In the genomic region with DNA sequence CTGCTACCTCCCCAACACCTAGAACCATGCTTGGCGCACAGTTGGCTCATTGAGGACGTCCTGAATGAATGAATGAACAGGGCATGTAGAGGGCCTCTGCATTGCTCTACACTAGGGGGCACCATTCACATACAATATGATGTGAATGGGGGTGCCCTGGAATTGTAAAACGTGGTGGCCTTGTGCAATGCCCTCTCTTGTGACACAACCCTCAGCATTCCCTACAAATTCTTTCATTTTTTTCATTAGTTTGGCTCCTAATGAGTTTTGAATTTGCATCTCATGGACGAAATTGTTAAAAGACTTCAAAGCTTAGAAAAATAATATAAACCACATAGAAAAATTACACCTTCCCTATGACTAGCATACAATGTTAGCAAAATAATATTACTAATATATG, we compare ENCODE assay signal across 9 cellular contexts. TPM values are rescaled to one million over a fixed set of nuclear protein-coding genes. Genes with fewer than 3 reads are reported as not detected.
DNase-seq lines count a peak whose midpoint lies in the region; ATAC-seq and TF ChIP-seq lines count a peak whose summit lies in the region.
"Had no signal": no experiment of that assay in that cellular context is flagged by ENCODE, and none has a peak within 500 bp of the region (broad histone marks: within the 10 kb centered on the region; RNA-seq: fewer than 3 reads in every experiment).

No MANE protein-coding gene starts in this region.

- H3K27me3 Mint-ChIP-seq in WTC11 (ENCODE audit: low read depth), result peaks cover 4% of the 10 kb centered on the region

- DNase-seq in GM20000 (ENCODE audit: low spot score) (peak; percentile 24), WTC11 (ENCODE audit: low spot score) (peak; percentile 41), kidney tubule cell (ENCODE audit: low spot score) (peak; percentile 64), cerebellum (ENCODE audit: low spot score) (no peak), NCI-H128 (lab: John Stamatoyannopoulos, UW; ENCODE audit: unreplicated experiment) (no peak)

- H3K4me3 ChIP-seq in DOHH2 (ENCODE audit: low read length) (no peak overlapping the region), KMS-11 (IDR thresholded peaks at IDR 0.05; ENCODE audit: insufficient read depth, low read depth, low read length) (no peak overlapping the region)
- H3K4me3 ChIP-seq: skin epidermis had no signal

- H3K36me3 ChIP-seq in DOHH2 (ENCODE audit: control insufficient read depth, low read length) (no peaks in the 10 kb centered on the region), KMS-11 (ENCODE audit: insufficient read depth) (no peaks in the 10 kb centered on the region)

- no peak overlapping the region for H3K4me2 ChIP-seq in DOHH2 (ENCODE audit: low read length)
- H3K4me2 ChIP-seq in KMS-11, result no peak overlapping the region

- peaks cover 7% of the 10 kb centered on the region for H3K27me3 ChIP-seq in DOHH2 (ENCODE audit: control insufficient read depth, low read length)
- H3K27me3 ChIP-seq in KMS-11 (ENCODE audit: insufficient read depth, low read depth), result no peaks in the 10 kb centered on the region

- H3K79me2 ChIP-seq in DOHH2 (ENCODE audit: control insufficient read depth, low read length) (no peaks in the 10 kb centered on the region), KMS-11 (ENCODE audit: insufficient read depth, low read depth) (no peaks in the 10 kb centered on the region)

- no peaks in the 10 kb centered on the region for H3K9me3 ChIP-seq in DOHH2 (ENCODE audit: control insufficient read depth, insufficient read depth, low read length)

- H3K4me1 ChIP-seq in DOHH2 (ENCODE audit: control insufficient read depth, low read length) (no peaks in the 10 kb centered on the region), KMS-11 (ENCODE audit: low read depth, poor library complexity, severe bottlenecking) (no peaks in the 10 kb centered on the region)

- H2AFZ ChIP-seq in KMS-11 (ENCODE audit: low read depth), result no peak overlapping the region

- H3F3A ChIP-seq in DOHH2 (ENCODE audit: control insufficient read depth, insufficient read depth), result no peaks in the 10 kb centered on the region

- peaks cover 7% of the 10 kb centered on the region; the same call in 1 of the 2 replicates for H3K9me3 Mint-ChIP-seq in WTC11

- no peak overlapping the region for H3K4me3 Mint-ChIP-seq in WTC11

- H3K9me2 ChIP-seq in DOHH2 (replicated peaks; ENCODE audit: control insufficient read depth, low read length), result no peaks in the 10 kb centered on the region

- H3K36me3 Mint-ChIP-seq in WTC11, result peaks cover 3% of the 10 kb centered on the region; the same call in 1 of the 2 replicates

- TF ChIP-seq CTCF in DOHH2 (IDR thresholded peaks at IDR 0.05; ENCODE audit: low read depth, low read length, poor library complexity, severe bottlenecking), result peak; percentile 73
- peak; percentile 29 for TF ChIP-seq CTCF in GM20000 (IDR thresholded peaks at IDR 0.05; ENCODE audit: extremely low read depth, missing control alignments)
- TF ChIP-seq CTCF in KMS-11 (conservative IDR thresholded peaks at IDR 0.05; ENCODE audit: low read depth, low read length), result peak; percentile 62
- TF ChIP-seq CTCF in WTC11 (IDR thresholded peaks at IDR 0.05), result peak; percentile 51

- H3K27ac Mint-ChIP-seq in WTC11, result no peak overlapping the region

- H3K27ac ChIP-seq in DOHH2 (ENCODE audit: low read depth, low read length) (no peak overlapping the region), KMS-11 (no peak overlapping the region)

- peaks cover 10% of the 10 kb centered on the region for H3K4me1 Mint-ChIP-seq in WTC11

- CTCF ChIA-PET in WTC11 (lab: Charles Lee), result interaction anchor here (0.8 to 1.6 kb wide), 4 partner anchors 11 to 714 kb away, joined by 3 to 13 read pairs (median 3); no protein-coding TSS in a partner anchor

- peak; percentile 91 for ATAC-seq in WTC11
- ATAC-seq in GM21526 (IDR thresholded peaks at IDR 0.05; ENCODE audit: low FRiP score, unreplicated experiment), result no peak

- H3K9ac ChIP-seq in KMS-11, result no peak overlapping the region

- H4K20me1 ChIP-seq in DOHH2 (ENCODE audit: control insufficient read depth, insufficient read depth, low read depth, low read length) (no peaks in the 10 kb centered on the region), KMS-11 (ENCODE audit: insufficient read depth) (no peaks in the 10 kb centered on the region)

- POLR2A ChIA-PET in WTC11 (lab: Charles Lee), result no interaction called here

TF ChIP-seq in WTC11, 78 proteins besides CTCF, POLR2A, EP300 and RAD21:
- TF ChIP-seq ZNF317 (CRISPR knock-in tag; IDR thresholded peaks at IDR 0.05; ENCODE audit: borderline replicate concordance, low read depth), result no peak
- TF ChIP-seq, protein P1, sequence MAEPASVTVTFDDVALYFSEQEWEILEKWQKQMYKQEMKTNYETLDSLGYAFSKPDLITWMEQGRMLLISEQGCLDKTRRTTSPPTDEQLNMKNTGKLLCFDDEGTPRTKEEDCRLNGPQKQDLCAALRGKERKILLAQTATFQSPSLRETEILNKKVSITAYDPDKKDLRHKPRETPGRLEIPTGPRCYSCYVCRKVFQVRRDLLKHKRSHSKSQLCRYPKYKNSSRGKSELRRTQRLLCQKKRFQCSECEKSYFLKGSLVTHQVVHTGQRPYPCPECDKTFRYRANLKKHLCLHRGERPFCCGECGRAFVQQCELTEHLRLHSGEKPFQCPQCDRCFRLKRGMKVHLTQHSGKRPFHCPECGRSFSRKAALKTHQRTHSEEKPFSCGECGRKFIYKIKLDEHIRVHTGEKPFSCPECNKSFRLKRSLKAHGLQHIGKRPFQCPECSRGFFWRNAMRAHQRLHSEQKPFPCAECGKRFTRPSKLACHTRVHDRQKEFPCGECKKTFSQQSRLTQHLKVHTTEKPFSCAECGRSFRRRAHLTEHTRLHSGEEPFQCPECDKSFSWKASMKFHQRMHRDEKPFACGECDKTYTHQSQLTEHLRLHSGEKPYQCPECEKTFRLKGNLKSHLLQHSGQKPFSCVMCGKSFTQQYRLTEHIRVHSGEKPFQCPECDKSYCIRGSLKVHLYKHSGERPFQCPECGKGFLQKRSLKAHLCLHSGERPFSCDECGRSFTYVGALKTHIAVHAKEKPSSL (CRISPR knock-in tag; conservative IDR thresholded peaks at IDR 0.05), result no peak
TF ChIP-seq in WTC11: peak in this region for 0.

RNA-seq across cellular contexts. Expression of gene DIO2, which starts 2.3 kb away (rescaled TPM):
- total RNA-seq in WTC11 (2021) (0.02 to 0.04 TPM (median 0.02 TPM) in 3 replicates), cerebellum (0.64 TPM)

Comparison
In these comparisons a context has a peak if more than half of its experiments do, and no peak if none do; other contexts are left out.
1. DNase-seq: peak in GM20000 (single experiment), WTC11 (single experiment) and kidney tubule cell (single experiment); none in cerebellum (single experiment) and NCI-H128 (single experiment).
2. Peak in every context shown above with its lines, with median percentiles within 50 percentile points of each other: CTCF ChIP-seq.